Comparison of ENCODE assay signal across 11 cellular contexts in the genomic region with DNA sequence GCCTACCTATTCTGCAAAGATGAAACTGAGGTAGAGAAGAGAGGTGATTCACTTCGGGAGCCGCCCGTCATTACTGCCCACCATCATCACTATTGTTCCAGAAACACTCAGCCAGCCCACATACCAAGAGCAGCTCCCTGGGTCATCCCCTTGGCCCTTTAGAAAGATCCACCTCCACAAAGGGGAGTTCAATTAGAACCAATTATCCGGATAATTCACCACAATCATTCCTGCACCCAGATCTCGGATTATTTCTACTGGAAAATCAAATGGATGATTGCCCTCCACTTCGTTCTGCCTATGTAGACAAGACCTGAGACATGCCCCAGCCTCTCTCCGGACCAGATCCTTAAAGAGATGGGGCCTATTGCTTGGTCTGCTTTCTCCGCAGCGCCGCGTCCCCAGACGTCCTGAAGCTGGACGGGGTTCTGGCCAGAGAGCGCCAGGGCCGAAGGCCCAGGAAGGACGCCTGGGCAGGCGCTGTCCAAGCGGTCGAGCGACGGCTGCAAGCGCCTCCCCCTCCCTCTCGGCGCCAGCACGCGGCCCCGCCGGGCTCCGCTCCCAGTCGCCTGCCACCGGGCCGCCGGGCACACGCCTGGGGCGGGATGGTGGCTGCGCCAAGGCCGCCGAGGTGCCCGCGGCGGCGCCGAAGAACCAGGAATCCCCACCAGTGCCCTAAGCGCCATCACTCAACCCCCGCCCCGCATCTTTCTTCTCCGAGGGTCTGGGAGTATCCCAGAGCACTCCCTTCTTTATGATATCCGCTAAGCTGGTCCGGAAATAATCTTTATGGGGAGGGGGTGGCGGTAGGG. TPM values are rescaled to one million over a fixed set of nuclear protein-coding genes. Genes with fewer than 3 reads are reported as not detected.
DNase-seq lines count a peak whose midpoint lies in the region; ATAC-seq, FAIRE-seq and TF ChIP-seq lines count a peak whose summit lies in the region.
"Had no signal": no experiment of that assay in that cellular context is flagged by ENCODE, and none has a peak within 500 bp of the region (broad histone marks: within the 10 kb centered on the region; RNA-seq: fewer than 3 reads in every experiment).

No MANE protein-coding gene starts in this region.

- H3K4me1 Mint-ChIP-seq in stimulated activated naive CD8-positive, alpha-beta T cell treated with anti-CD3 and anti-CD28 coated beads, Interleukin-15, amount 100 ng/mL, for 72 hours: peaks cover 43% of the 10 kb centered on the region
- peaks cover 46% of the 10 kb centered on the region for H3K4me1 Mint-ChIP-seq in WTC11

- TF ChIP-seq CTCF in WTC11 (IDR thresholded peaks at IDR 0.05) (no peak), ascending aorta (IDR thresholded peaks at IDR 0.05) (no peak)

- H3K4me1 ChIP-seq in ascending aorta: peaks cover 2% of the 10 kb centered on the region in 2 donors

- FAIRE-seq in GM12891 (lab: Jason Lieb, UNC): no peak
- FAIRE-seq: GM12892 had no signal

- DNase-seq in stimulated activated naive CD8-positive, alpha-beta T cell treated with anti-CD3 and anti-CD28 coated beads, Interleukin-15, amount 100 ng/mL, for 72 hours: no peak
- DNase-seq in stimulated activated naive CD8-positive, alpha-beta T cell treated with anti-CD3 and anti-CD28 coated beads, Interleukin-15, Interleukin-2, amounts not matched to agents 100 U/mL and 50 U/mL, for 24 hours: no peak
- DNase-seq in WTC11 (ENCODE audit: low spot score) (peak; percentile 38), kidney tubule cell (ENCODE audit: low spot score) (peak; percentile 8), GM12891 (ENCODE audit: insufficient read length, low spot score) (no peak), ascending aorta (ENCODE audit: low spot score in 2 of 2) (no peak)
- DNase-seq in stimulated activated CD4-positive, alpha-beta T cell treated with anti-CD3 and anti-CD28 coated beads, Interleukin-4, amount 100 ng/mL, for 4 hours: no peak
- DNase-seq: activated CD8-positive, alpha-beta T cell treated with anti-CD3 and anti-CD28 coated beads for 36 hours; NCI-H524 had no signal

- H3K36me3 Mint-ChIP-seq in WTC11: no peaks in the 10 kb centered on the region

- peak overlapping the region in 1 of 2 donors; percentile 28 for H3K4me3 ChIP-seq in ascending aorta

- no peaks in the 10 kb centered on the region for H3K9me3 ChIP-seq in ascending aorta

- no peaks in the 10 kb centered on the region for H3K27me3 ChIP-seq in ascending aorta

- H3K36me3 ChIP-seq in ascending aorta: no peaks in the 10 kb centered on the region

- intact Hi-C loops in ascending aorta (cut with DNase I): no loop called here

- peak overlapping the region; percentile 57 to 82 for H3K4me3 Mint-ChIP-seq in stimulated activated naive CD8-positive, alpha-beta T cell treated with anti-CD3 and anti-CD28 coated beads, Interleukin-15, amount 100 ng/mL, for 72 hours
- H3K4me3 Mint-ChIP-seq in WTC11: peak overlapping the region; percentile 85

- no peaks in the 10 kb centered on the region for H3K9me3 Mint-ChIP-seq in stimulated activated naive CD8-positive, alpha-beta T cell treated with anti-CD3 and anti-CD28 coated beads, Interleukin-15, amount 100 ng/mL, for 72 hours
- no peaks in the 10 kb centered on the region for H3K9me3 Mint-ChIP-seq in WTC11
- H3K9me3 Mint-ChIP-seq: activated CD8-positive, alpha-beta T cell treated with anti-CD3 and anti-CD28 coated beads for 36 hours had no signal

- H3K27ac ChIP-seq in ascending aorta: no peak overlapping the region

- H3K27ac Mint-ChIP-seq in stimulated activated naive CD8-positive, alpha-beta T cell treated with anti-CD3 and anti-CD28 coated beads, Interleukin-15, amount 100 ng/mL, for 72 hours: no peak overlapping the region
- H3K27ac Mint-ChIP-seq in WTC11: no peak overlapping the region
- H3K27ac Mint-ChIP-seq: activated CD8-positive, alpha-beta T cell treated with anti-CD3 and anti-CD28 coated beads for 36 hours had no signal

- TF ChIP-seq POLR2A in GM12891 (IDR thresholded peaks at IDR 0.05; ENCODE audit: low read depth, low read length): no peak

- CTCF ChIA-PET in WTC11 (lab: Charles Lee): no interaction called here

- peaks cover 99% of the 10 kb centered on the region for H3K27me3 Mint-ChIP-seq in stimulated activated naive CD8-positive, alpha-beta T cell treated with anti-CD3 and anti-CD28 coated beads, Interleukin-15, amount 100 ng/mL, for 72 hours
- peaks cover 99% of the 10 kb centered on the region for H3K27me3 Mint-ChIP-seq in WTC11 (ENCODE audit: low read depth)

- ATAC-seq in stimulated activated naive CD8-positive, alpha-beta T cell treated with anti-CD3 and anti-CD28 coated beads, Interleukin-15, amount 100 ng/mL, for 72 hours: no peak
- ATAC-seq in stimulated activated naive CD8-positive, alpha-beta T cell treated with anti-CD3 and anti-CD28 coated beads, Interleukin-15, Interleukin-2, amounts not matched to agents 100 U/mL and 50 U/mL, for 24 hours: no peak
- ATAC-seq in WTC11 (peak; percentile 11), GM19467 (IDR thresholded peaks at IDR 0.05; ENCODE audit: unreplicated experiment) (no peak)
- ATAC-seq: activated CD8-positive, alpha-beta T cell treated with anti-CD3 and anti-CD28 coated beads for 36 hours had no signal

- POLR2A ChIA-PET in WTC11 (lab: Charles Lee): no interaction called here

TF ChIP-seq in WTC11, 78 proteins besides CTCF, POLR2A, EP300 and RAD21:
- no peak for TF ChIP-seq TEAD1 (CRISPR knock-in tag; IDR thresholded peaks at IDR 0.05)
- TF ChIP-seq, protein P1, sequence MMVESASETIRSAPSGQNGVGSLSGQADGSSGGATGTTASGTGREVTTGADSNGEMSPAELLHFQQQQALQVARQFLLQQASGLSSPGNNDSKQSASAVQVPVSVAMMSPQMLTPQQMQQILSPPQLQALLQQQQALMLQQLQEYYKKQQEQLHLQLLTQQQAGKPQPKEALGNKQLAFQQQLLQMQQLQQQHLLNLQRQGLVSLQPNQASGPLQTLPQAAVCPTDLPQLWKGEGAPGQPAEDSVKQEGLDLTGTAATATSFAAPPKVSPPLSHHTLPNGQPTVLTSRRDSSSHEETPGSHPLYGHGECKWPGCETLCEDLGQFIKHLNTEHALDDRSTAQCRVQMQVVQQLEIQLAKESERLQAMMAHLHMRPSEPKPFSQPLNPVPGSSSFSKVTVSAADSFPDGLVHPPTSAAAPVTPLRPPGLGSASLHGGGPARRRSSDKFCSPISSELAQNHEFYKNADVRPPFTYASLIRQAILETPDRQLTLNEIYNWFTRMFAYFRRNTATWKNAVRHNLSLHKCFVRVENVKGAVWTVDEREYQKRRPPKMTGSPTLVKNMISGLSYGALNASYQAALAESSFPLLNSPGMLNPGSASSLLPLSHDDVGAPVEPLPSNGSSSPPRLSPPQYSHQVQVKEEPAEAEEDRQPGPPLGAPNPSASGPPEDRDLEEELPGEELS (CRISPR knock-in tag; IDR thresholded peaks at IDR 0.05): peak; percentile 50; the same call in 1 of the 2 replicates
TF ChIP-seq in WTC11: peak in this region for 1.

TF ChIP-seq in GM12891, 5 proteins besides CTCF, POLR2A, EP300 and RAD21:
- TF ChIP-seq POU2F2 (IDR thresholded peaks at IDR 0.05; ENCODE audit: low read depth, low read length) (no peak), POLR2AphosphoS5 (IDR thresholded peaks at IDR 0.05; ENCODE audit: low read depth, low read length) (no peak), PAX5 (IDR thresholded peaks at IDR 0.05; ENCODE audit: insufficient read depth, low read length, severe bottlenecking) (no peak), SPI1 (IDR thresholded peaks at IDR 0.05; ENCODE audit: low read depth, low read length) (no peak), TAF1 (IDR thresholded peaks at IDR 0.05; ENCODE audit: low read depth, low read length) (no peak)

RNA-seq across cellular contexts. Expression of a gene that starts 1.3 kb away (rescaled TPM):
- 0.07 to 0.14 TPM (median 0.07 TPM) in 3 replicates for total RNA-seq in WTC11 (2021)
- 0.47 TPM for polyA plus RNA-seq in GM12891 (2012; ENCODE audit: low read depth, missing spikeins)
- total RNA-seq in ascending aorta: not detected
- total RNA-seq: activated CD8-positive, alpha-beta T cell treated with anti-CD3 and anti-CD28 coated beads for 36 hours had no signal

RNA-seq across cellular contexts. Expression of a gene that starts 39.1 kb away (rescaled TPM):
- total RNA-seq in WTC11 (2021) (4.0 to 9.8 TPM (median 5.7 TPM) in 3 replicates), ascending aorta (not detected)
- 0.01 TPM for polyA plus RNA-seq in GM12891 (2012; ENCODE audit: low read depth, missing spikeins)
- total RNA-seq: activated CD8-positive, alpha-beta T cell treated with anti-CD3 and anti-CD28 coated beads for 36 hours had no signal

Comparison
In these comparisons a context has a peak if more than half of its experiments do, and no peak if none do; other contexts are left out.
1. DNase-seq: peak in WTC11 (single experiment) and kidney tubule cell (single experiment); none in stimulated activated naive CD8-positive, alpha-beta T cell treated with anti-CD3 and anti-CD28 coated beads, Interleukin-15, amount 100 ng/mL, for 72 hours (0 of 2), stimulated activated naive CD8-positive, alpha-beta T cell treated with anti-CD3 and anti-CD28 coated beads, Interleukin-15, Interleukin-2, amounts not matched to agents 100 U/mL and 50 U/mL, for 24 hours (single experiment), stimulated activated CD4-positive, alpha-beta T cell treated with anti-CD3 and anti-CD28 coated beads, Interleukin-4, amount 100 ng/mL, for 4 hours (0 of 2), GM12891 (single experiment) and ascending aorta (0 of 2).